Comparison of ENCODE assay signal across 1 cellular context in the genomic region with DNA sequence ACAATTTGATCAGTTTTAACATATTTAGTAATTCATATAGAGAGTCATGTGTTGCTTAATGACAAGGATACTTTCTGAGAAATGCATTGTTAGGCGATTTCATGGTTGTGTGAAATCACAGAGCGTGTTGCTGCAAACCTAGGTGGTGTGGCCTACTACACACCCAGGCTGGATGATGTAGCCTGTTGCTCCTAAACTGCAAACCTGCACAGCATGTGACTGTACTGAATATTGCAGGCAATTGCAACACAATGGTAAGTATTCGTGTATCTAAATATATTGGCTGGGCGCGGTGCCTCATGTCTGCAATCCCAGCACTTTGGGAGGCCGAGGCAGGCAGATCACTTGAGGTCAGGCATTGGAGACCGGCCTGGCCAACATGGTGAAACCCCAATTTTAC.
TF ChIP-seq lines count a peak whose summit lies in the region.

No MANE protein-coding gene starts in this region.

TF ChIP-seq in K562, 482 proteins besides CTCF, POLR2A, EP300 and RAD21 (continued from another document):
- no peak for TF ChIP-seq ZNF318 (IDR thresholded peaks at IDR 0.05; ENCODE audit: borderline replicate concordance in 1 of 2, low read depth in 1 of 2)
- TF ChIP-seq RBM15 (IDR thresholded peaks at IDR 0.05; ENCODE audit: insufficient read depth, low read length) = no peak
- no peak for TF ChIP-seq ZNF444 (CRISPR knock-in tag; IDR thresholded peaks at IDR 0.05)
- no peak for TF ChIP-seq ZFP91 (CRISPR knock-in tag; IDR thresholded peaks at IDR 0.05)
- no peak for TF ChIP-seq TARDBP (IDR thresholded peaks at IDR 0.05)
- TF ChIP-seq PYGO2 (tag; IDR thresholded peaks at IDR 0.05) = no peak
- no peak for TF ChIP-seq MCM3 (IDR thresholded peaks at IDR 0.05)
- TF ChIP-seq ZNF143 (CRISPR knock-in tag; IDR thresholded peaks at IDR 0.05) = no peak
- TF ChIP-seq RBM34 (IDR thresholded peaks at IDR 0.05; ENCODE audit: borderline replicate concordance, insufficient read depth, low read length) = no peak
- TF ChIP-seq ZNF780A (CRISPR knock-in tag; IDR thresholded peaks at IDR 0.05) = no peak
- no peak for TF ChIP-seq SIN3A (IDR thresholded peaks at IDR 0.05; ENCODE audit: borderline replicate concordance in 2 of 2, control insufficient read depth in 1 of 2, low read depth in 2 of 2, low read length in 2 of 2)
- TF ChIP-seq ZNF347 (CRISPR knock-in tag; IDR thresholded peaks at IDR 0.05; ENCODE audit: low read depth) = no peak
- TF ChIP-seq U2AF1 (optimal IDR thresholded peaks at IDR 0.05; ENCODE audit: low read depth, low read length) = no peak
- TF ChIP-seq HMGN3 (IDR thresholded peaks at IDR 0.05; ENCODE audit: borderline replicate concordance, extremely low read depth, insufficient read length, low read depth, low read length) = no peak
- TF ChIP-seq L3MBTL2 (IDR thresholded peaks at IDR 0.05) = peak; percentile 25; the same call in 1 of the 2 replicates
- TF ChIP-seq NR1H2 (CRISPR knock-in tag; IDR thresholded peaks at IDR 0.05) = no peak
- no peak for TF ChIP-seq DMBX1 (CRISPR knock-in tag; IDR thresholded peaks at IDR 0.05; ENCODE audit: borderline replicate concordance)
- TF ChIP-seq CEBPB (tag; IDR thresholded peaks at IDR 0.05) = peak; percentile 53; the same call in 1 of the 2 replicates
- TF ChIP-seq ZNF121 (CRISPR knock-in tag; conservative IDR thresholded peaks at IDR 0.05) = no peak
- TF ChIP-seq CEBPG (CRISPR knock-in tag; IDR thresholded peaks at IDR 0.05) = peak; percentile 64
- TF ChIP-seq CEBPG (tag; conservative IDR thresholded peaks at IDR 0.05 in 1 of 2, IDR thresholded peaks at IDR 0.05 in 1 of 2) = peak in 1 of 2 experiments; percentile 77; a peak in 2 of 4 replicates
- TF ChIP-seq RFX7 (CRISPR knock-in tag; IDR thresholded peaks at IDR 0.05) = no peak
